ENCODE assay signal across 8 cellular contexts in genomic region chr14:64721391-64721791, GRCh38. TPM values are rescaled to one million over a fixed set of nuclear protein-coding genes. Genes with fewer than 3 reads are reported as not detected.
A peak's percentile ranks its signal among the peaks of the same experiment; 100 is the strongest.
DNase-seq lines count a peak whose midpoint lies in the region; ATAC-seq and TF ChIP-seq lines count a peak whose summit lies in the region.

No MANE protein-coding gene starts in this region.

- intact Hi-C loops in lower lobe of right lung (cut with DNase I): no loop called here
- intact Hi-C loops in upper lobe of right lung (cut with DNase I): no loop called here

- POLR2A ChIA-PET in activated CD4-positive, alpha-beta T cell treated with anti-CD3 and anti-CD28 coated beads, Interleukin-2, amount 10 ng/mL, durations not matched to agents 7 days and 5 days (lab: Charles Lee): no interaction called here

- H3K36me3 Mint-ChIP-seq in activated CD4-positive, alpha-beta T cell treated with anti-CD3 and anti-CD28 coated beads, Interleukin-2, amount 10 ng/mL, durations not matched to agents 7 days and 5 days (ENCODE audit: low read depth): peaks cover 26% of the 10 kb centered on the region

- H3K27ac Mint-ChIP-seq in activated CD4-positive, alpha-beta T cell treated with anti-CD3 and anti-CD28 coated beads, Interleukin-2, amount 10 ng/mL, durations not matched to agents 7 days and 5 days: peak overlapping the region; percentile 78

- peak; percentile 2 to 10 for ATAC-seq in lower lobe of right lung
- peak; percentile 8 for ATAC-seq in upper lobe of right lung
- no peak for ATAC-seq in GM19324 (IDR thresholded peaks at IDR 0.05; ENCODE audit: low FRiP score, unreplicated experiment)
- no peak for ATAC-seq in GM18868 (IDR thresholded peaks at IDR 0.05; ENCODE audit: unreplicated experiment)

- peak overlapping the region; percentile 56 for H3K27ac ChIP-seq in lower lobe of right lung
- peak overlapping the region; percentile 14 for H3K27ac ChIP-seq in upper lobe of right lung

- H3K4me3 ChIP-seq in cardiac fibroblast (replicated peaks in 1 of 2; ENCODE audit: low read depth in 2 of 2, low read length in 2 of 2) (no peak overlapping the region), lower lobe of right lung (no peak overlapping the region), upper lobe of right lung (no peak overlapping the region)

- no peaks in the 10 kb centered on the region for H3K27me3 Mint-ChIP-seq in activated CD4-positive, alpha-beta T cell treated with anti-CD3 and anti-CD28 coated beads, Interleukin-2, amount 10 ng/mL, durations not matched to agents 7 days and 5 days

- DNase-seq in activated CD4-positive, alpha-beta T cell treated with anti-CD3 and anti-CD28 coated beads, Interleukin-2, amount 10 ng/mL, durations not matched to agents 7 days and 5 days: no peak
- DNase-seq in activated CD4-positive, alpha-beta T cell treated with anti-CD3 and anti-CD28 coated beads, Interleukin-2, amount 50 U/mL, for 1 hour: no peak
- DNase-seq in cardiac fibroblast (ENCODE audit: low read depth in 2 of 2) (peak; percentile 62 to 70), lower lobe of right lung (no peak), upper lobe of right lung (no peak), 8988T (no peak)

- H3K9me3 ChIP-seq in lower lobe of right lung: no peaks in the 10 kb centered on the region
- H3K9me3 ChIP-seq in upper lobe of right lung: no peaks in the 10 kb centered on the region

- H3K4me3 Mint-ChIP-seq in activated CD4-positive, alpha-beta T cell treated with anti-CD3 and anti-CD28 coated beads, Interleukin-2, amount 10 ng/mL, durations not matched to agents 7 days and 5 days: no peak overlapping the region

- no peak for TF ChIP-seq CTCF in cardiac fibroblast (IDR thresholded peaks at IDR 0.05; ENCODE audit: low read depth, low read length)
- TF ChIP-seq CTCF in lower lobe of right lung (IDR thresholded peaks at IDR 0.05): no peak
- TF ChIP-seq CTCF in upper lobe of right lung (IDR thresholded peaks at IDR 0.05): no peak

- CTCF ChIA-PET in activated CD4-positive, alpha-beta T cell treated with anti-CD3 and anti-CD28 coated beads, Interleukin-2, amount 10 ng/mL, durations not matched to agents 7 days and 5 days (lab: Charles Lee): interaction anchor here (1.1 to 1.7 kb wide), 2 partner anchors 11 to 16 kb away, joined by 3 to 4 read pairs; no protein-coding TSS in a partner anchor

- peaks cover 78% of the 10 kb centered on the region for H3K4me1 ChIP-seq in lower lobe of right lung
- peaks cover 59% of the 10 kb centered on the region for H3K4me1 ChIP-seq in upper lobe of right lung

- peaks cover 87% of the 10 kb centered on the region for H3K4me1 Mint-ChIP-seq in activated CD4-positive, alpha-beta T cell treated with anti-CD3 and anti-CD28 coated beads, Interleukin-2, amount 10 ng/mL, durations not matched to agents 7 days and 5 days

- H3K27me3 ChIP-seq in lower lobe of right lung (ENCODE audit: low read depth) (no peaks in the 10 kb centered on the region), upper lobe of right lung (no peaks in the 10 kb centered on the region)

- peaks cover 2% of the 10 kb centered on the region for H3K9me3 Mint-ChIP-seq in activated CD4-positive, alpha-beta T cell treated with anti-CD3 and anti-CD28 coated beads, Interleukin-2, amount 10 ng/mL, durations not matched to agents 7 days and 5 days

- H3K36me3 ChIP-seq in lower lobe of right lung (no peaks in the 10 kb centered on the region), upper lobe of right lung (no peaks in the 10 kb centered on the region)

RNA-seq across cellular contexts. Expression of gene PLEKHG3, which starts 17.2 kb away (rescaled TPM):
- total RNA-seq in activated CD4-positive, alpha-beta T cell treated with anti-CD3 and anti-CD28 coated beads, Interleukin-2, amount 10 ng/mL, durations not matched to agents 7 days and 5 days: 10 to 100 TPM; 36.0 to 39.5 TPM
- total RNA-seq in lower lobe of right lung: 33.1 TPM
- 34.5 TPM for total RNA-seq in upper lobe of right lung

Comparison
In these comparisons a context has a peak if more than half of its experiments do, and no peak if none do; other contexts are left out.
1. DNase-seq: peak in cardiac fibroblast (2 of 2); none in activated CD4-positive, alpha-beta T cell treated with anti-CD3 and anti-CD28 coated beads, Interleukin-2, amount 10 ng/mL, durations not matched to agents 7 days and 5 days (single experiment), activated CD4-positive, alpha-beta T cell treated with anti-CD3 and anti-CD28 coated beads, Interleukin-2, amount 50 U/mL, for 1 hour (single experiment), lower lobe of right lung (single experiment), upper lobe of right lung (single experiment) and 8988T (single experiment).
2. ATAC-seq: peak in lower lobe of right lung (2 of 2) and upper lobe of right lung (single experiment); none in GM19324 (single experiment) and GM18868 (single experiment).